Comparison of ENCODE assay signal across 27 cellular contexts in genomic region chr4:2303686-2304320, GRCh38. TPM values are rescaled to one million over a fixed set of nuclear protein-coding genes. Genes with fewer than 3 reads are reported as not detected.
DNase-seq lines count a peak whose midpoint lies in the region; ATAC-seq, FAIRE-seq and TF ChIP-seq lines count a peak whose summit lies in the region.
"Had no signal": no experiment of that assay in that cellular context is flagged by ENCODE, and none has a peak within 500 bp of the region (broad histone marks: within the 10 kb centered on the region; RNA-seq: fewer than 3 reads in every experiment).

No MANE protein-coding gene starts in this region.

- POLR2A ChIA-PET in K562 (lab: Yijun Ruan, JAX), result interaction anchor here (0.6 kb wide), 1 partner anchor 91 kb away, joined by 3 read pairs; no protein-coding TSS in a partner anchor

- 88% methylated on average over 22 of the region's 31 CpGs for WGBS in K562 (ENCODE audit: insufficient coverage, low coverage, missing lambda C conversion rate)

- H3K79me2 ChIP-seq in K562 (ENCODE audit: control insufficient read depth, insufficient read depth, low read length), result no peaks in the 10 kb centered on the region

- H3K4me1 ChIP-seq in right atrium auricular region (no peaks in the 10 kb centered on the region), K562 (replicated peaks in 1 of 2; ENCODE audit: control insufficient read depth in 2 of 2, insufficient read depth in 2 of 2, low read length in 2 of 2) (peaks cover 0 to 36% of the 10 kb centered on the region in 2 experiments; a peak in 2 of 5 replicates)
- H3K4me1 ChIP-seq: ascending aorta, Caco-2, foreskin keratinocyte, heart left ventricle, Peyer's patch, tibial nerve had no signal

- H3K9me3 ChIP-seq in right atrium auricular region, result peaks cover 0 to 6% of the 10 kb centered on the region in 2 donors
- no peaks in the 10 kb centered on the region; the same call in 1 of the 2 replicates for H3K9me3 ChIP-seq in K562 (replicated peaks; ENCODE audit: control insufficient read depth, insufficient read depth, low read depth, low read length)
- H3K9me3 ChIP-seq: ascending aorta, Peyer's patch had no signal

- H3K9me1 ChIP-seq in K562 (ENCODE audit: control insufficient read depth, insufficient read depth, low read length), result no peaks in the 10 kb centered on the region

- no peak overlapping the region for H2AFZ ChIP-seq in K562 (ENCODE audit: low read depth, low read length)

- no peak overlapping the region; a peak in 1 of 4 replicates for H3K9ac ChIP-seq in K562 (ENCODE audit: insufficient read depth in 1 of 2, low read depth in 2 of 2, low read length in 2 of 2)
- H3K9ac ChIP-seq: BLaER1 had no signal

- no peak for ATAC-seq in K562
- no peak for ATAC-seq in GM21737 (IDR thresholded peaks at IDR 0.05; ENCODE audit: unreplicated experiment)
- no peak for ATAC-seq in GM18517 (IDR thresholded peaks at IDR 0.05; ENCODE audit: unreplicated experiment)
- ATAC-seq: foreskin keratinocyte had no signal

- no TSS peak for BruUV-seq in K562 (replicated peaks; lab: Mats Ljungman, UMichigan)

- intact Hi-C loops in cardiac septum (cut with DNase I), result no loop called here
- intact Hi-C loops in K562 (cut with micrococcal nuclease), result no loop called here
- intact Hi-C loops in posterior vena cava (cut with DNase I), result no loop called here

- H3K36me3 ChIP-seq in right atrium auricular region (no peaks in the 10 kb centered on the region), K562 (ENCODE audit: control insufficient read depth, insufficient read depth, low read length) (no peaks in the 10 kb centered on the region)
- H3K36me3 ChIP-seq: ascending aorta, BLaER1, cardiac muscle cell had no signal

- FAIRE-seq in K562 (lab: Jason Lieb, UNC), result no peak

- CTCF ChIA-PET in K562 (lab: Yijun Ruan, JAX; ENCODE audit: low intra/inter-chr PET ratio), result no interaction called here

- no peak overlapping the region for H3K27ac ChIP-seq in right atrium auricular region
- H3K27ac ChIP-seq in K562 (ENCODE audit: extremely low read depth, low read depth, low read length), result no peak overlapping the region
- H3K27ac ChIP-seq: ascending aorta, BLaER1, cardiac muscle cell, foreskin keratinocyte, heart left ventricle, HL-60, Peyer's patch, tibial nerve had no signal

- no peak overlapping the region for H3K4me2 ChIP-seq in K562 (ENCODE audit: insufficient read depth, low read length)
- H3K4me2 ChIP-seq: BLaER1 had no signal

- no peaks in the 10 kb centered on the region for H4K20me1 ChIP-seq in K562 (replicated peaks; ENCODE audit: control insufficient read depth, insufficient read depth, low read length)
- H4K20me1 ChIP-seq: BLaER1 had no signal

- TF ChIP-seq POLR2A in K562 (conservative IDR thresholded peaks at IDR 0.05), result no peak

- DNase-seq in right atrium auricular region (ENCODE audit: low spot score) (peak; percentile 23), cardiac septum (ENCODE audit: low spot score) (no peak), K562 (ENCODE audit: extremely low read depth in 1 of 4, low spot score in 3 of 4) (no peak), posterior vena cava (ENCODE audit: low spot score) (peak; percentile 75), NCI-H2107 treated with DMSO at 0.1 percent for 48 hours (lab: John Stamatoyannopoulos, UW; ENCODE audit: unreplicated experiment) (no peak)
- DNase-seq: activated CD4-positive, alpha-beta T cell treated with anti-CD3 and anti-CD28 coated beads, Interleukin-2, amount 10 ng/mL, durations not matched to agents 7 days and 5 days; Caco-2; cortex of kidney; endodermal cell; foreskin keratinocyte; Karpas-422; NCI-H1436; NCI-H2171 treated with DMSO at 0.1 percent for 48 hours; NCI-H524 treated with DMSO at 0.1 percent for 48 hours; SHP77 treated with DMSO at 0.1 percent for 48 hours; SW 1271; T-helper 9 cell had no signal

- TF ChIP-seq EP300 in K562 (IDR thresholded peaks at IDR 0.05; ENCODE audit: low read length), result no peak

- TF ChIP-seq RAD21 in K562 (CRISPR knock-in tag; conservative IDR thresholded peaks at IDR 0.05 in 1 of 2, IDR thresholded peaks at IDR 0.05 in 1 of 2), result no peak

- no peaks in the 10 kb centered on the region for H3K27me3 ChIP-seq in right atrium auricular region
- no peaks in the 10 kb centered on the region for H3K27me3 ChIP-seq in K562 (ENCODE audit: control insufficient read depth in 2 of 2, insufficient read depth in 2 of 2, low read length in 2 of 2)
- H3K27me3 ChIP-seq: ascending aorta, BLaER1, cardiac muscle cell, foreskin keratinocyte, heart left ventricle, Peyer's patch, tibial nerve had no signal

- no peak for TF ChIP-seq CTCF in right atrium auricular region (IDR thresholded peaks at IDR 0.05)
- no peak for TF ChIP-seq CTCF in K562 (IDR thresholded peaks at IDR 0.05 in 2 of 3, conservative IDR thresholded peaks at IDR 0.05 in 1 of 3; ENCODE audit: insufficient read depth in 2 of 3, low read depth in 1 of 3, low read length in 3 of 3)

- H3K4me3 ChIP-seq in right atrium auricular region (no peak overlapping the region), K562 (no peak overlapping the region)
- H3K4me3 ChIP-seq: ascending aorta, BLaER1, cardiac muscle cell, heart left ventricle, lung, Peyer's patch, tibial nerve had no signal

- in situ Hi-C loops in K562 (cut with MboI), result no loop called here

TF ChIP-seq in K562, 482 proteins besides CTCF, POLR2A, EP300 and RAD21:
- peak; percentile 54 for TF ChIP-seq RBM22 (IDR thresholded peaks at IDR 0.05; ENCODE audit: low read depth, low read length, poor library complexity, severe bottlenecking)
- no peak for TF ChIP-seq GTF2F1 (IDR thresholded peaks at IDR 0.05; ENCODE audit: low read depth, low read length)

RNA-seq across cellular contexts. Expression of gene MXD4, which starts 41.9 kb away (rescaled TPM):
- total RNA-seq in right atrium auricular region (10 to 100 TPM; 33.4 to 34.9 TPM), cardiac septum (37.9 TPM), K562 (2014; rRNA removed) (8.8 and 11.2 TPM in 2 replicates), K562 (2014; rRNA removed; fragmentation: Illumina TruSeq; extraction: Trizol) (1.3 and 1.7 TPM in 2 replicates), K562 (2015; rRNA removed; fragmentation: Illumina TruSeq; extraction: Trizol) (5.9 and 6.1 TPM in 2 replicates), K562 (2021) (13.5 and 14.0 TPM in 2 replicates), posterior vena cava (10 to 100 TPM; 43.6 to 43.7 TPM)
- total RNA-seq in K562 (2011; cell fraction: chromatin; rRNA removed; ENCODE audit: low replicate concordance), result 28.6 and 67.2 TPM in 2 replicates
- total RNA-seq in K562 (2011; cell fraction: nucleolus; rRNA removed), result 27.8 and 29.2 TPM in 2 replicates
- 20.9 and 26.7 TPM in 2 replicates for total RNA-seq in K562 (2011; cell fraction: nucleoplasm; rRNA removed)
- polyA plus RNA-seq in K562 (2011; rRNA removed) (9.1 and 14.4 TPM in 2 replicates), K562 (2014; fragmentation: Illumina TruSeq; extraction: Trizol) (4.4 and 7.0 TPM in 2 replicates), K562 (2014; fragmentation: Nextera tagmentation; extraction: Ambion mirVana) (under 1 TPM; 0.06 to 0.29 TPM), K562 (2014; rRNA removed) (8.9 and 10.2 TPM in 2 replicates)
- polyA plus RNA-seq in K562 (2011; cell fraction: cytosol; rRNA removed), result 10.3 and 17.4 TPM in 2 replicates
- polyA plus RNA-seq in K562 (2011; cell fraction: nucleus; rRNA removed), result 49.5 and 56.9 TPM in 2 replicates
- polyA plus RNA-seq in K562 (2012), result 9.3 and 17.8 TPM in 2 replicates
- 3.4 and 3.6 TPM in 2 replicates for polyA minus RNA-seq in K562 (2011; rRNA and poly(A)+ RNA removed)
- 4.6 and 8.3 TPM in 2 replicates for polyA minus RNA-seq in K562 (2011; cell fraction: cytosol; rRNA and poly(A)+ RNA removed)
- 13.1 and 22.0 TPM in 2 replicates for polyA minus RNA-seq in K562 (2011; cell fraction: nucleus; rRNA and poly(A)+ RNA removed)

Comparison
In these comparisons a context has a peak if more than half of its experiments do, and no peak if none do; other contexts are left out.
1. DNase-seq: peak in right atrium auricular region (single experiment) and posterior vena cava (single experiment); none in cardiac septum (single experiment), K562 (0 of 4) and NCI-H2107 treated with DMSO at 0.1 percent for 48 hours (single experiment).